18 cellular contexts compared by ENCODE assay signal in the genomic region with DNA sequence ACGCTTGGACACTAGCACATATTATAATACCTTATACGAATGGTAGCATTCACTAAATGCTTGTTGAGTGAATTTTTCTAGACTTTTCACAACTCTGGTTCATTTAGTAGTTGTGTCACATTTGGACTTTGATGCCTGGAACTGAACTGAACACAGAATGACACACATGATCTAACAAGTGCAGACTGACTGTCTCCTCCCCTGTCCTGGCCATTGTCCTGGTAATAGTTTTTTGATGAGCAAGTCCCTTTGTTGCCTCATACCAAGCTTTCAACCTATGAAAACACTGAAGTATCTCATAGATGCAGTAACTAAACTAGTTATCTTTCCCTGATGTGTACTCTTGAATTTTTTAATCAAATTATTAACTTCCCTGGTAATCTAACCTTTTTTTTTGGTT.
DNase-seq lines count a peak whose midpoint lies in the region; ATAC-seq and TF ChIP-seq lines count a peak whose summit lies in the region.
"Had no signal": no experiment of that assay in that cellular context is flagged by ENCODE, and none has a peak within 500 bp of the region (broad histone marks: within the 10 kb centered on the region; RNA-seq: fewer than 3 reads in every experiment).

No MANE protein-coding gene starts in this region.

- H3K4me3 ChIP-seq in GM23248 (no peak overlapping the region), SJSA1 (no peak overlapping the region), fibroblast of pulmonary artery (replicated peaks; ENCODE audit: low read depth, low read length) (no peak overlapping the region), gastrocnemius medialis (no peak overlapping the region), GM23338 (no peak overlapping the region)
- H3K4me3 ChIP-seq: lung had no signal

- no peak overlapping the region for H3K27ac Mint-ChIP-seq in GM23338

- H3K36me3 Mint-ChIP-seq in GM23338 (ENCODE audit: low read depth) = peaks cover 7% of the 10 kb centered on the region

- H3K4me1 ChIP-seq in GM23248 (ENCODE audit: insufficient read depth) = peaks cover 70% of the 10 kb centered on the region
- peaks cover 43% of the 10 kb centered on the region for H3K4me1 ChIP-seq in SJSA1 (replicated peaks)
- H3K4me1 ChIP-seq in gastrocnemius medialis = peaks cover 4 to 18% of the 10 kb centered on the region in 2 donors
- H3K4me1 ChIP-seq in GM23338 (ENCODE audit: insufficient read depth) = peaks cover 16% of the 10 kb centered on the region

- peaks cover 60% of the 10 kb centered on the region for H3F3A ChIP-seq in GM23248 (ENCODE audit: insufficient read depth)
- no peaks in the 10 kb centered on the region for H3F3A ChIP-seq in GM23338 (replicated peaks; ENCODE audit: low read depth)

- no peaks in the 10 kb centered on the region for H3K9me3 Mint-ChIP-seq in GM23338

- peaks cover 3% of the 10 kb centered on the region for H3K27me3 Mint-ChIP-seq in GM23338 (ENCODE audit: insufficient read depth, low read depth, poor library complexity)

- H3K36me3 ChIP-seq in GM23248 (ENCODE audit: low read depth) = no peaks in the 10 kb centered on the region
- H3K36me3 ChIP-seq in SJSA1 = no peaks in the 10 kb centered on the region
- H3K36me3 ChIP-seq in gastrocnemius medialis = no peaks in the 10 kb centered on the region
- H3K36me3 ChIP-seq in GM23338 (ENCODE audit: insufficient read depth) = no peaks in the 10 kb centered on the region

- H4K20me1 ChIP-seq in GM23248 (ENCODE audit: insufficient read depth) (no peaks in the 10 kb centered on the region), GM23338 (replicated peaks; ENCODE audit: insufficient read depth) (0 out of 2 replicates have a peak, but pooled peaks cover 6% of the 10 kb centered on the region)

- peak; percentile 83 for DNase-seq in GM23248
- DNase-seq in SJSA1 (ENCODE audit: low read depth in 1 of 2, low spot score in 2 of 2) = peak in 1 of 2 experiments; percentile 20
- DNase-seq in fibroblast of pulmonary artery (ENCODE audit: low read depth) = peak; percentile 64
- DNase-seq in gastrocnemius medialis = peak in 1 of 2 donors; percentile 40
- no peak for DNase-seq in omental fat pad (ENCODE audit: low spot score)
- DNase-seq in germinal center (ENCODE audit: low spot score) = no peak
- no peak for DNase-seq in GM23338 (ENCODE audit: low spot score)
- DNase-seq: activated CD4-positive, alpha-beta T cell treated with anti-CD3 and anti-CD28 coated beads, Interleukin-2, amount 50 U/mL, for 48 hours; activated naive CD4-positive, alpha-beta T cell treated with anti-CD3 and anti-CD28 coated beads, Interleukin-2, amount 50 U/mL, for 16 hours; C1 segment of cervical spinal cord; cortex of kidney; DMS153; glutamatergic neuron; NCI-H146; NCI-H2227 treated with DMSO at 0.1 percent for 48 hours; T-helper 1 cell had no signal

- peak overlapping the region; percentile 48 for H3K27ac ChIP-seq in GM23248
- 0 out of 2 replicates have a peak overlapping the region, but pooled peaks have one; percentile 3 for H3K27ac ChIP-seq in SJSA1
- H3K27ac ChIP-seq in gastrocnemius medialis = no peak overlapping the region
- no peak overlapping the region for H3K27ac ChIP-seq in GM23338 (ENCODE audit: low read depth)
- H3K27ac ChIP-seq: VCaP had no signal

- peak; percentile 85 to 86 for ATAC-seq in gastrocnemius medialis
- ATAC-seq in omental fat pad (ENCODE audit: low FRiP score) = no peak
- no peak for ATAC-seq in GM23338

- H3K27me3 ChIP-seq in GM23248 (replicated peaks; ENCODE audit: insufficient read depth) = no peaks in the 10 kb centered on the region
- no peaks in the 10 kb centered on the region for H3K27me3 ChIP-seq in SJSA1 (replicated peaks)
- H3K27me3 ChIP-seq in gastrocnemius medialis = no peaks in the 10 kb centered on the region
- H3K27me3 ChIP-seq in GM23338 (ENCODE audit: insufficient read depth) = no peaks in the 10 kb centered on the region

- H3K4me1 Mint-ChIP-seq in GM23338 = peaks cover 34% of the 10 kb centered on the region

- TF ChIP-seq POLR2A in gastrocnemius medialis (IDR thresholded peaks at IDR 0.05) = no peak

- peaks cover 9% of the 10 kb centered on the region for H3K79me2 ChIP-seq in GM23248 (ENCODE audit: insufficient read depth)
- H3K79me2 ChIP-seq in GM23338 (replicated peaks; ENCODE audit: insufficient read depth) = peaks cover 34% of the 10 kb centered on the region

- TF ChIP-seq CTCF in fibroblast of pulmonary artery (IDR thresholded peaks at IDR 0.05; ENCODE audit: low read length, missing control alignments) (no peak), gastrocnemius medialis (IDR thresholded peaks at IDR 0.05 in 4 of 5, conservative IDR thresholded peaks at IDR 0.05 in 1 of 5) (no peak), omental fat pad (IDR thresholded peaks at IDR 0.05) (no peak), GM23338 (conservative IDR thresholded peaks at IDR 0.05; ENCODE audit: low read depth in 2 of 2) (no peak)

- intact Hi-C loops in gastrocnemius medialis (cut with DNase I; ENCODE audit: low total_unique reads) = no loop called here

- H3K9me3 ChIP-seq in GM23248 (ENCODE audit: low read depth) (no peaks in the 10 kb centered on the region), SJSA1 (replicated peaks) (no peaks in the 10 kb centered on the region), gastrocnemius medialis (no peaks in the 10 kb centered on the region)

- H3K9me2 ChIP-seq in GM23248 (ENCODE audit: insufficient read depth) = no peaks in the 10 kb centered on the region
- no peaks in the 10 kb centered on the region for H3K9me2 ChIP-seq in GM23338 (ENCODE audit: insufficient read depth)

- 92 to 94% methylated on average over 2 of the region's 2 CpGs for WGBS in GM23248 (ENCODE audit: low coverage in 1 of 2, low lambda C conversion rate in 2 of 2, missing lambda C conversion rate in 2 of 2), 2 experiments

- H3K9ac ChIP-seq in GM23248 = no peak overlapping the region

- no peak overlapping the region for H3K4me3 Mint-ChIP-seq in GM23338

- no peak overlapping the region for H2AFZ ChIP-seq in GM23248
- H2AFZ ChIP-seq in GM23338 = no peak overlapping the region

- H3K4me2 ChIP-seq in GM23248 (ENCODE audit: unreplicated experiment) = peak overlapping the region; percentile 20
- H3K4me2 ChIP-seq in GM23338 = no peak overlapping the region

- in situ Hi-C loops in GM23248 (cut with MboI) = no loop called here
- in situ Hi-C loops in gastrocnemius medialis (cut with MboI; ENCODE audit: low sequenced_read_pairs in 4 of 4) = no loop called here

TF ChIP-seq in GM23338, 12 proteins besides CTCF, POLR2A, EP300 and RAD21:
- TF ChIP-seq STAT1 (IDR thresholded peaks at IDR 0.05; ENCODE audit: unreplicated experiment) = no peak
- TF ChIP-seq, protein P1, sequence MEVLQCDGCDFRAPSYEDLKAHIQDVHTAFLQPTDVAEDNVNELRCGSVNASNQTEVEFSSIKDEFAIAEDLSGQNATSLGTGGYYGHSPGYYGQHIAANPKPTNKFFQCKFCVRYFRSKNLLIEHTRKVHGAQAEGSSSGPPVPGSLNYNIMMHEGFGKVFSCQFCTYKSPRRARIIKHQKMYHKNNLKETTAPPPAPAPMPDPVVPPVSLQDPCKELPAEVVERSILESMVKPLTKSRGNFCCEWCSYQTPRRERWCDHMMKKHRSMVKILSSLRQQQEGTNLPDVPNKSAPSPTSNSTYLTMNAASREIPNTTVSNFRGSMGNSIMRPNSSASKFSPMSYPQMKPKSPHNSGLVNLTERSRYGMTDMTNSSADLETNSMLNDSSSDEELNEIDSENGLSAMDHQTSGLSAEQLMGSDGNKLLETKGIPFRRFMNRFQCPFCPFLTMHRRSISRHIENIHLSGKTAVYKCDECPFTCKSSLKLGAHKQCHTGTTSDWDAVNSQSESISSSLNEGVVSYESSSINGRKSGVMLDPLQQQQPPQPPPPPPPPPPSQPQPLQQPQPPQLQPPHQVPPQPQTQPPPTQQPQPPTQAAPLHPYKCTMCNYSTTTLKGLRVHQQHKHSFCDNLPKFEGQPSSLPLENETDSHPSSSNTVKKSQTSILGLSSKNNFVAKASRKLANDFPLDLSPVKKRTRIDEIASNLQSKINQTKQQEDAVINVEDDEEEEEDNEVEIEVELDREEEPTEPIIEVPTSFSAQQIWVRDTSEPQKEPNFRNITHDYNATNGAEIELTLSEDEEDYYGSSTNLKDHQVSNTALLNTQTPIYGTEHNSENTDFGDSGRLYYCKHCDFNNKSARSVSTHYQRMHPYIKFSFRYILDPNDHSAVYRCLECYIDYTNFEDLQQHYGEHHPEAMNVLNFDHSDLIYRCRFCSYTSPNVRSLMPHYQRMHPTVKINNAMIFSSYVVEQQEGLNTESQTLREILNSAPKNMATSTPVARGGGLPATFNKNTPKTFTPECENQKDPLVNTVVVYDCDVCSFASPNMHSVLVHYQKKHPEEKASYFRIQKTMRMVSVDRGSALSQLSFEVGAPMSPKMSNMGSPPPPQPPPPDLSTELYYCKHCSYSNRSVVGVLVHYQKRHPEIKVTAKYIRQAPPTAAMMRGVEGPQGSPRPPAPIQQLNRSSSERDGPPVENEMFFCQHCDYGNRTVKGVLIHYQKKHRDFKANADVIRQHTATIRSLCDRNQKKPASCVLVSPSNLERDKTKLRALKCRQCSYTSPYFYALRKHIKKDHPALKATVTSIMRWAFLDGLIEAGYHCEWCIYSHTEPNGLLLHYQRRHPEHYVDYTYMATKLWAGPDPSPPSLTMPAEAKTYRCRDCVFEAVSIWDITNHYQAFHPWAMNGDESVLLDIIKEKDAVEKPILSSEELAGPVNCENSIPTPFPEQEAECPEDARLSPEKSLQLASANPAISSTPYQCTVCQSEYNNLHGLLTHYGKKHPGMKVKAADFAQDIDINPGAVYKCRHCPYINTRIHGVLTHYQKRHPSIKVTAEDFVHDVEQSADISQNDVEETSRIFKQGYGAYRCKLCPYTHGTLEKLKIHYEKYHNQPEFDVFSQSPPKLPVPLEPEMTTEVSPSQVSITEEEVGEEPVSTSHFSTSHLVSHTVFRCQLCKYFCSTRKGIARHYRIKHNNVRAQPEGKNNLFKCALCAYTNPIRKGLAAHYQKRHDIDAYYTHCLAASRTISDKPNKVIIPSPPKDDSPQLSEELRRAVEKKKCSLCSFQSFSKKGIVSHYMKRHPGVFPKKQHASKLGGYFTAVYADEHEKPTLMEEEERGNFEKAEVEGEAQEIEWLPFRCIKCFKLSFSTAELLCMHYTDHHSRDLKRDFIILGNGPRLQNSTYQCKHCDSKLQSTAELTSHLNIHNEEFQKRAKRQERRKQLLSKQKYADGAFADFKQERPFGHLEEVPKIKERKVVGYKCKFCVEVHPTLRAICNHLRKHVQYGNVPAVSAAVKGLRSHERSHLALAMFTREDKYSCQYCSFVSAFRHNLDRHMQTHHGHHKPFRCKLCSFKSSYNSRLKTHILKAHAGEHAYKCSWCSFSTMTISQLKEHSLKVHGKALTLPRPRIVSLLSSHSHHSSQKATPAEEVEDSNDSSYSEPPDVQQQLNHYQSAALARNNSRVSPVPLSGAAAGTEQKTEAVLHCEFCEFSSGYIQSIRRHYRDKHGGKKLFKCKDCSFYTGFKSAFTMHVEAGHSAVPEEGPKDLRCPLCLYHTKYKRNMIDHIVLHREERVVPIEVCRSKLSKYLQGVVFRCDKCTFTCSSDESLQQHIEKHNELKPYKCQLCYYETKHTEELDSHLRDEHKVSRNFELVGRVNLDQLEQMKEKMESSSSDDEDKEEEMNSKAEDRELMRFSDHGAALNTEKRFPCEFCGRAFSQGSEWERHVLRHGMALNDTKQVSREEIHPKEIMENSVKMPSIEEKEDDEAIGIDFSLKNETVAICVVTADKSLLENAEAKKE (CRISPR knock-in tag; IDR thresholded peaks at IDR 0.05) = no peak

Comparison
In these comparisons a context has a peak if more than half of its experiments do, and no peak if none do; other contexts are left out.
1. DNase-seq: peak in GM23248 (single experiment) and fibroblast of pulmonary artery (single experiment); none in omental fat pad (single experiment), germinal center (single experiment) and GM23338 (single experiment).
2. H3K27ac ChIP-seq: peak in GM23248 (single experiment) and SJSA1 (single experiment); none in gastrocnemius medialis (0 of 4) and GM23338 (single experiment).
3. ATAC-seq: peak in gastrocnemius medialis (2 of 2); none in omental fat pad (single experiment) and GM23338 (single experiment).